2 cellular contexts compared by ENCODE assay signal in genomic region chr9:102309379-102309778, GRCh38.
A peak's percentile ranks its signal among the peaks of the same experiment; 100 is the strongest.
TF ChIP-seq lines count a peak whose summit lies in the region.

No MANE protein-coding gene starts in this region.

TF ChIP-seq in HepG2, 621 proteins besides CTCF, POLR2A, EP300 and RAD21:
- TF ChIP-seq LCORL (IDR thresholded peaks at IDR 0.05) (peak; percentile 90), LCORL (CRISPR knock-in tag; IDR thresholded peaks at IDR 0.05) (no peak), ZNF335 (CRISPR knock-in tag; IDR thresholded peaks at IDR 0.05) (no peak)
TF ChIP-seq in HepG2: peak in this region for 1.

TF ChIP-seq in WTC11, 78 proteins besides CTCF, POLR2A, EP300 and RAD21:
- TF ChIP-seq SMAD4 (CRISPR knock-in tag; IDR thresholded peaks at IDR 0.05) (no peak), SMAD3 (CRISPR knock-in tag; IDR thresholded peaks at IDR 0.05; ENCODE audit: borderline replicate concordance) (no peak), ZNF232 (CRISPR knock-in tag; IDR thresholded peaks at IDR 0.05) (no peak), NR1H2 (CRISPR knock-in tag; IDR thresholded peaks at IDR 0.05) (no peak), ZNF219 (CRISPR knock-in tag; IDR thresholded peaks at IDR 0.05; ENCODE audit: borderline replicate concordance) (no peak), FOXK1 (CRISPR knock-in tag; IDR thresholded peaks at IDR 0.05) (no peak)
